9 cellular contexts compared by ENCODE assay signal in genomic region chr6:6659600-6660327, GRCh38.
DNase-seq lines count a peak whose midpoint lies in the region; ATAC-seq, FAIRE-seq and TF ChIP-seq lines count a peak whose summit lies in the region.
"Had no signal": no experiment of that assay in that cellular context is flagged by ENCODE, and none has a peak within 500 bp of the region (broad histone marks: within the 10 kb centered on the region; RNA-seq: fewer than 3 reads in every experiment).

No MANE protein-coding gene starts in this region.

- peak overlapping the region; percentile 72 for H3K4me3 Mint-ChIP-seq in activated naive CD8-positive, alpha-beta T cell treated with anti-CD3 and anti-CD28 coated beads, Interleukin-2, amount 10 ng/mL, durations not matched to agents 7 days and 5 days

- FAIRE-seq in HepG2 (lab: Jason Lieb, UNC), result no peak

- no peak overlapping the region for H3K4me2 ChIP-seq in HepG2 (ENCODE audit: low read depth, low read length)

- H3K9me3 Mint-ChIP-seq in activated naive CD8-positive, alpha-beta T cell treated with anti-CD3 and anti-CD28 coated beads, Interleukin-2, amount 10 ng/mL, durations not matched to agents 7 days and 5 days, result no peaks in the 10 kb centered on the region

- H3K27ac ChIP-seq in right lobe of liver (no peak overlapping the region), HepG2 (ENCODE audit: extremely low read length, insufficient read depth, low read length) (no peak overlapping the region), coronary artery (no peak overlapping the region)
- H3K27ac ChIP-seq: C4-2B had no signal

- H3K9ac ChIP-seq in HepG2 (ENCODE audit: insufficient read depth, low read depth, low read length), result no peak overlapping the region

- H3K27me3 ChIP-seq in right lobe of liver, result no peaks in the 10 kb centered on the region
- H3K27me3 ChIP-seq in HepG2 (ENCODE audit: control insufficient read depth in 1 of 2, insufficient read depth in 2 of 2, low read length in 2 of 2), result peaks cover 0 to 7% of the 10 kb centered on the region in 2 experiments; a peak in 2 of 5 replicates

- no peaks in the 10 kb centered on the region for H3K9me3 ChIP-seq in right lobe of liver
- no peaks in the 10 kb centered on the region for H3K9me3 ChIP-seq in HepG2 (ENCODE audit: low read length)

- in situ Hi-C loops in HepG2 (cut with HindIII; ENCODE audit: extremely low pct_ligation_motif_present, low pct_unique_long_range_greater_than_20kb), result no loop called here

- peak; percentile 31 to 42 (median 34) for ATAC-seq in right lobe of liver
- no peak for ATAC-seq in HepG2
- peak; percentile 65 for ATAC-seq in HG03571 (IDR thresholded peaks at IDR 0.05; ENCODE audit: unreplicated experiment)
- ATAC-seq in activated naive CD8-positive, alpha-beta T cell treated with anti-CD3 and anti-CD28 coated beads, Interleukin-2, amount 10 ng/mL, durations not matched to agents 7 days and 5 days (ENCODE audit: low read depth), result peak; percentile 12
- ATAC-seq in GM19452 (IDR thresholded peaks at IDR 0.05; ENCODE audit: unreplicated experiment), result no peak

- no peak overlapping the region for H2AFZ ChIP-seq in HepG2 (ENCODE audit: low read length)

- TF ChIP-seq CTCF in right lobe of liver (IDR thresholded peaks at IDR 0.05) (no peak), HepG2 (CRISPR knock-in tag; IDR thresholded peaks at IDR 0.05) (no peak), coronary artery (IDR thresholded peaks at IDR 0.05) (no peak)

- no peak for TF ChIP-seq RAD21 in HepG2 (CRISPR knock-in tag; IDR thresholded peaks at IDR 0.05)

- WGBS in right lobe of liver (ENCODE audit: insufficient coverage, low coverage, low lambda C conversion rate, missing lambda C conversion rate), result 48% methylated on average over 7 of the region's 7 CpGs
- WGBS in HepG2 (ENCODE audit: low lambda C conversion rate), result 22% methylated on average over 7 of the region's 7 CpGs

- POLR2A ChIA-PET in HepG2 (lab: Yijun Ruan, JAX), result no interaction called here
- POLR2A ChIA-PET in activated naive CD8-positive, alpha-beta T cell treated with anti-CD3 and anti-CD28 coated beads, Interleukin-2, amount 10 ng/mL, durations not matched to agents 7 days and 5 days (lab: Charles Lee), result interaction anchor here (0.9 to 9.2 kb wide), 8 partner anchors 9 to 651 kb away, joined by 3 to 212 read pairs (median 12); partner anchors contain the start of gene LY86

- no TSS peak for BruUV-seq in HepG2 (replicated peaks; lab: Mats Ljungman, UMichigan)

- H3K4me1 ChIP-seq in right lobe of liver (peaks cover 0 to 12% (median 2%) of the 10 kb centered on the region in 4 donors), HepG2 (ENCODE audit: insufficient read depth, low read length) (no peaks in the 10 kb centered on the region)

- CTCF ChIA-PET in HepG2 (lab: Yijun Ruan, JAX; ENCODE audit: low intra/inter-chr PET ratio, low total read pairs), result no interaction called here

- H3K27me3 Mint-ChIP-seq in activated naive CD8-positive, alpha-beta T cell treated with anti-CD3 and anti-CD28 coated beads, Interleukin-2, amount 10 ng/mL, durations not matched to agents 7 days and 5 days, result no peaks in the 10 kb centered on the region

- DNase-seq in right lobe of liver, result no peak
- no peak for DNase-seq in HepG2 (ENCODE audit: low spot score)
- no peak for DNase-seq in activated naive CD8-positive, alpha-beta T cell treated with anti-CD3 and anti-CD28 coated beads, Interleukin-2, amount 10 ng/mL, durations not matched to agents 7 days and 5 days
- DNase-seq in NCI-H2196 treated with DMSO at 0.1 percent for 48 hours (lab: John Stamatoyannopoulos, UW; ENCODE audit: unreplicated experiment), result no peak
- no peak for DNase-seq in coronary artery (ENCODE audit: low spot score)
- no peak for DNase-seq in NCI-H1417 (lab: John Stamatoyannopoulos, UW)

- no peaks in the 10 kb centered on the region for H3K79me2 ChIP-seq in HepG2 (ENCODE audit: insufficient read depth, low read length)

- no peak for TF ChIP-seq POLR2A in right lobe of liver (IDR thresholded peaks at IDR 0.05)
- no peak for TF ChIP-seq POLR2A in HepG2 (IDR thresholded peaks at IDR 0.05; ENCODE audit: insufficient read depth in 1 of 2, low read depth in 2 of 2, low read length in 2 of 2)

- intact Hi-C loops in right lobe of liver (cut with DNase I) (no loop called here), HepG2 (cut with micrococcal nuclease; ENCODE audit: unreplicated experiment) (no loop called here)

- H3K36me3 ChIP-seq in right lobe of liver, result no peaks in the 10 kb centered on the region
- H3K36me3 ChIP-seq in HepG2 (replicated peaks in 1 of 2; ENCODE audit: control insufficient read depth in 1 of 2, insufficient read depth in 2 of 2, low read length in 2 of 2), result no peaks in the 10 kb centered on the region

- no peaks in the 10 kb centered on the region for H4K20me1 ChIP-seq in HepG2 (ENCODE audit: insufficient read depth, low read length)

- H3K4me3 ChIP-seq in right lobe of liver (no peak overlapping the region), HepG2 (replicated peaks in 1 of 3; ENCODE audit: insufficient read depth in 1 of 3, low read depth in 2 of 3, low read length in 3 of 3) (no peak overlapping the region), coronary artery (no peak overlapping the region)

- peaks cover 73% of the 10 kb centered on the region for H3K4me1 Mint-ChIP-seq in activated naive CD8-positive, alpha-beta T cell treated with anti-CD3 and anti-CD28 coated beads, Interleukin-2, amount 10 ng/mL, durations not matched to agents 7 days and 5 days

- peak overlapping the region; percentile 98 for H3K27ac Mint-ChIP-seq in activated naive CD8-positive, alpha-beta T cell treated with anti-CD3 and anti-CD28 coated beads, Interleukin-2, amount 10 ng/mL, durations not matched to agents 7 days and 5 days

- peaks cover 13% of the 10 kb centered on the region for H3K36me3 Mint-ChIP-seq in activated naive CD8-positive, alpha-beta T cell treated with anti-CD3 and anti-CD28 coated beads, Interleukin-2, amount 10 ng/mL, durations not matched to agents 7 days and 5 days

- no peak for TF ChIP-seq EP300 in HepG2 (IDR thresholded peaks at IDR 0.05; ENCODE audit: low read depth in 2 of 2, low read length in 2 of 2)
- no peak for TF ChIP-seq EP300 in HepG2 (CRISPR knock-in tag; IDR thresholded peaks at IDR 0.05; ENCODE audit: borderline replicate concordance)

TF ChIP-seq in HepG2, 621 proteins besides CTCF, POLR2A, EP300 and RAD21:
- TF ChIP-seq MATR3 (CRISPR knock-in tag; IDR thresholded peaks at IDR 0.05), result no peak
- TF ChIP-seq ZNF772 (CRISPR knock-in tag; IDR thresholded peaks at IDR 0.05), result no peak
- no peak for TF ChIP-seq ZNF691 (CRISPR knock-in tag; IDR thresholded peaks at IDR 0.05; ENCODE audit: borderline replicate concordance, low read depth)
- no peak for TF ChIP-seq ARNT (IDR thresholded peaks at IDR 0.05)
- TF ChIP-seq ZBTB46 (CRISPR knock-in tag; IDR thresholded peaks at IDR 0.05; ENCODE audit: borderline replicate concordance), result no peak
- TF ChIP-seq ZBTB39 (CRISPR knock-in tag; IDR thresholded peaks at IDR 0.05), result no peak
- TF ChIP-seq NFE2 (CRISPR knock-in tag; IDR thresholded peaks at IDR 0.05), result no peak
- TF ChIP-seq CENPX (CRISPR knock-in tag; IDR thresholded peaks at IDR 0.05), result no peak
- no peak for TF ChIP-seq ZNF629 (CRISPR knock-in tag; conservative IDR thresholded peaks at IDR 0.05)
- no peak for TF ChIP-seq ZBTB20 (CRISPR knock-in tag; IDR thresholded peaks at IDR 0.05; ENCODE audit: borderline replicate concordance, low read depth)
TF ChIP-seq in HepG2: peak in this region for 0.

Comparison
In these comparisons a context has a peak if more than half of its experiments do, and no peak if none do; other contexts are left out.
1. ATAC-seq: peak in right lobe of liver (4 of 4), HG03571 (single experiment) and activated naive CD8-positive, alpha-beta T cell treated with anti-CD3 and anti-CD28 coated beads, Interleukin-2, amount 10 ng/mL, durations not matched to agents 7 days and 5 days (single experiment); none in HepG2 (single experiment) and GM19452 (single experiment).